14 cellular contexts compared by ENCODE assay signal in the genomic region with DNA sequence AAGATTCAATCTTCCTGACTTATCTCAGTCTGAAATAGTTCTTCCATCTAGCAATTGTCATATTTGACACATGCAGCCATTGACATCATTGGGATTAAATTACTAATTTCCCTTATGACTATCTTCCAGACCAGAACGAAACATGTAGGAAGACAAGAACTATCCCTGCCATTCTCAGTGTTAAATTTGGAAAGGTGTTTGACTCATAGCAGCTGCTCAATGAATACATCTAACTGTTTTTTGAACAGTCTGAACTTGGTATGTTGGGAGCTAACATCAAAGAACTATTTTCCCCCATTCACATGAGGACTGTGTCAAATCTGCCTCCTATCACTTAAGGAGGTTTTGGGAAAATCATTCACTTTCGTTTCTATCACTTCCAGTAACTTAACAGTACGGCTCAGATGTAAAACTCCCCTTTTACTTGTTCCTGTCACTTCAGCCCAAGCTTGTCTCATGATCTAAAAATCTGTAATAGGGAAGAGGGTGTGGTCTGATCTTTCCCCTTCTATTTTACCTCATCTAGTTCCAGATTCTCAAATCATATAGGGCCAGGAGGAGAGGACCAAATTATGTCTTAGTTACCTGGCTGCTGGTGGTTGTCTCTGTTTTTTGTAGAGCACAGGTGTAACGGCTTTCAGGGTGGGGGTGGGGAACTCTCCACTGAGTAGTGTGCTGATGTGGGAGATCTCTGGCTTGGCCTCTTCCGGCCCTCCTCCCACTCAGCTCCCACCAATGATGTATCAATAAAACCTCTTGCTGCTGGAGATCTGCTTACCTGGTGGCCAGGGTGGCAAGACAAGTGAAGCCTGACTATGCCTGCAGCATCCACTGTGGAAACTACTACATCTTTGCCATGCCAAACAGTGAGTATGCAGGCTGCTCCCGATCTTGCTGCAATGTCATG. TPM values are rescaled to one million over a fixed set of nuclear protein-coding genes. Genes with fewer than 3 reads are reported as not detected.
DNase-seq lines count a peak whose midpoint lies in the region; ATAC-seq and TF ChIP-seq lines count a peak whose summit lies in the region.
"Had no signal": no experiment of that assay in that cellular context is flagged by ENCODE, and none has a peak within 500 bp of the region (broad histone marks: within the 10 kb centered on the region; RNA-seq: fewer than 3 reads in every experiment).

No MANE protein-coding gene starts in this region.

- in situ Hi-C loops in gastrocnemius medialis (cut with MboI; ENCODE audit: low sequenced_read_pairs in 4 of 4): no loop called here

- H3K27me3 ChIP-seq in gastrocnemius medialis: peaks cover 0 to 4% (median 0%) of the 10 kb centered on the region in 3 donors
- H3K27me3 ChIP-seq: testis had no signal

- no peak overlapping the region for H3K4me3 ChIP-seq in gastrocnemius medialis
- H3K4me3 ChIP-seq: breast epithelium, testis had no signal

- TF ChIP-seq CTCF in gastrocnemius medialis (IDR thresholded peaks at IDR 0.05 in 4 of 5, conservative IDR thresholded peaks at IDR 0.05 in 1 of 5): no peak

- peak; percentile 13 for DNase-seq in NCI-H345 (lab: John Stamatoyannopoulos, UW)
- no peak for DNase-seq in NCI-H345 treated with DMSO at 0.1 percent for 48 hours (lab: John Stamatoyannopoulos, UW; ENCODE audit: unreplicated experiment)
- peak; percentile 16 to 18 for DNase-seq in activated CD4-positive, alpha-beta T cell treated with anti-CD3 and anti-CD28 coated beads, Interleukin-2, amount 50 U/mL, for 4 hours
- DNase-seq in myocyte (ENCODE audit: low read depth): peak; percentile 21
- DNase-seq in gastrocnemius medialis: no peak
- no peak for DNase-seq in NCI-H1092 (lab: John Stamatoyannopoulos, UW)
- DNase-seq: DMS153, NCI-H187 treated with DMSO at 0.1 percent for 48 hours, testis had no signal

- H3K27ac ChIP-seq in gastrocnemius medialis: no peak overlapping the region
- H3K27ac ChIP-seq: breast epithelium, epithelial cell of prostate, testis had no signal

- H3K9me3 ChIP-seq in gastrocnemius medialis: no peaks in the 10 kb centered on the region
- H3K9me3 ChIP-seq: breast epithelium, testis had no signal

- intact Hi-C loops in gastrocnemius medialis (cut with DNase I; ENCODE audit: low total_unique reads): no loop called here

- TF ChIP-seq POLR2A in GM19193 (IDR thresholded peaks at IDR 0.05; ENCODE audit: extremely low read depth, insufficient read depth, insufficient read length) (peak; percentile 33), gastrocnemius medialis (IDR thresholded peaks at IDR 0.05) (no peak)

- H3K4me1 ChIP-seq in gastrocnemius medialis: no peaks in the 10 kb centered on the region
- H3K4me1 ChIP-seq: breast epithelium, testis had no signal

- H3K36me3 ChIP-seq in gastrocnemius medialis: no peaks in the 10 kb centered on the region
- H3K36me3 ChIP-seq: breast epithelium had no signal

- ATAC-seq in gastrocnemius medialis (no peak), HG03095 (IDR thresholded peaks at IDR 0.05; ENCODE audit: unreplicated experiment) (no peak)

RNA-seq across cellular contexts. Expression of gene SLAMF1, which starts 26.2 kb away (rescaled TPM):
- total RNA-seq in myocyte (not detected in 2 replicates), gastrocnemius medialis (not detected)
- not detected for polyA plus RNA-seq in myocyte (2012)

RNA-seq across cellular contexts. Expression of gene CD48, which starts 38.6 kb away (rescaled TPM):
- total RNA-seq in myocyte (not detected in 2 replicates), gastrocnemius medialis (1 to 10 TPM in 1 of 4 donors, under 1 TPM in 1, not detected in 2; 0.62 to 1.3 TPM)
- polyA plus RNA-seq in myocyte (2012): not detected
- total RNA-seq: A172 had no signal

Comparison
In these comparisons a context has a peak if more than half of its experiments do, and no peak if none do; other contexts are left out.
1. DNase-seq: peak in NCI-H345 (single experiment), activated CD4-positive, alpha-beta T cell treated with anti-CD3 and anti-CD28 coated beads, Interleukin-2, amount 50 U/mL, for 4 hours (2 of 2) and myocyte (single experiment); none in NCI-H345 treated with DMSO at 0.1 percent for 48 hours (single experiment), gastrocnemius medialis (0 of 2) and NCI-H1092 (single experiment).